8 cellular contexts compared by ENCODE assay signal in genomic region chr2:20012282-20013060, GRCh38. TPM values are rescaled to one million over a fixed set of nuclear protein-coding genes. Genes with fewer than 3 reads are reported as not detected.
DNase-seq lines count a peak whose midpoint lies in the region; ATAC-seq and TF ChIP-seq lines count a peak whose summit lies in the region.

MATN3 (minus strand) TSS chr2:20012668; CDS start chr2:20012631, 37 bp downstream.

- CTCF ChIA-PET in activated naive CD4-positive, alpha-beta T cell treated with anti-CD3 and anti-CD28 coated beads, Interleukin-2, amount 10 ng/mL, durations not matched to agents 7 days and 5 days (lab: Charles Lee) = interaction anchor here (0.9 kb wide), 1 partner anchor 93 kb away, joined by 3 read pairs; no protein-coding TSS in a partner anchor
- CTCF ChIA-PET in WTC11 (lab: Charles Lee) = interaction anchor here (0.6 to 2.8 kb wide), 8 partner anchors 13 to 221 kb away, joined by 3 to 11 read pairs (median 6); partner anchors contain the start of genes LAPTM4A, SDC1 and WDR35

- TF ChIP-seq CTCF in WTC11 (IDR thresholded peaks at IDR 0.05) (no peak), fibroblast of villous mesenchyme (IDR thresholded peaks at IDR 0.05; ENCODE audit: insufficient read depth, low read depth, low read length) (no peak)

- H3K4me3 ChIP-seq in fibroblast of villous mesenchyme (ENCODE audit: low read depth, low read length) (peak within 1 kb of the TSS; percentile 55), neuron (ENCODE audit: low read length) (peak within 1 kb of the TSS; percentile 70)

- peaks cover 12% of the 10 kb centered on the region for H3K4me1 Mint-ChIP-seq in activated naive CD4-positive, alpha-beta T cell treated with anti-CD3 and anti-CD28 coated beads, Interleukin-2, amount 10 ng/mL, durations not matched to agents 7 days and 5 days
- peaks cover 15% of the 10 kb centered on the region for H3K4me1 Mint-ChIP-seq in WTC11

- no peaks in the 10 kb centered on the region for H3K36me3 ChIP-seq in neuron (ENCODE audit: insufficient read depth, low read length)

- peak within 1 kb of the TSS; percentile 100 for H2AFZ ChIP-seq in neuron (ENCODE audit: low read depth, low read length)

- peak within 1 kb of the TSS; percentile 55 for H3K4me3 Mint-ChIP-seq in activated naive CD4-positive, alpha-beta T cell treated with anti-CD3 and anti-CD28 coated beads, Interleukin-2, amount 10 ng/mL, durations not matched to agents 7 days and 5 days
- H3K4me3 Mint-ChIP-seq in WTC11 = peak within 1 kb of the TSS; percentile 79

- no peaks in the 10 kb centered on the region for H3K36me3 Mint-ChIP-seq in activated naive CD4-positive, alpha-beta T cell treated with anti-CD3 and anti-CD28 coated beads, Interleukin-2, amount 10 ng/mL, durations not matched to agents 7 days and 5 days
- peaks cover 3% of the 10 kb centered on the region; the same call in 1 of the 2 replicates for H3K36me3 Mint-ChIP-seq in WTC11

- peaks cover 4% of the 10 kb centered on the region for H3K27me3 ChIP-seq in neuron (ENCODE audit: insufficient read depth, low read length)

- peak; percentile 23 for DNase-seq in activated naive CD4-positive, alpha-beta T cell treated with anti-CD3 and anti-CD28 coated beads, Interleukin-2, amount 10 ng/mL, durations not matched to agents 7 days and 5 days
- no peak for DNase-seq in activated naive CD4-positive, alpha-beta T cell treated with Interleukin-2 at 50 U/mL for 16 hours
- DNase-seq in WTC11 (ENCODE audit: low spot score) (peak; percentile 77), fibroblast of villous mesenchyme (ENCODE audit: low read depth) (peak; percentile 21), cerebellar cortex (ENCODE audit: low spot score) (no peak), NCI-H2081 treated with DMSO at 0.1 percent for 48 hours (lab: John Stamatoyannopoulos, UW) (no peak)

- H3K4me1 ChIP-seq in neuron (ENCODE audit: insufficient read depth, low read length) = peaks cover 12% of the 10 kb centered on the region

- ATAC-seq in WTC11 (peak; percentile 75), HG03565 (IDR thresholded peaks at IDR 0.05; ENCODE audit: unreplicated experiment) (no peak)

- no peaks in the 10 kb centered on the region for H3K9me3 Mint-ChIP-seq in activated naive CD4-positive, alpha-beta T cell treated with anti-CD3 and anti-CD28 coated beads, Interleukin-2, amount 10 ng/mL, durations not matched to agents 7 days and 5 days
- H3K9me3 Mint-ChIP-seq in WTC11 = peaks cover 7% of the 10 kb centered on the region

- peaks cover 3% of the 10 kb centered on the region for H3K9me3 ChIP-seq in neuron (ENCODE audit: low read length)

- no peak within 1 kb of the TSS for H3K27ac Mint-ChIP-seq in activated naive CD4-positive, alpha-beta T cell treated with anti-CD3 and anti-CD28 coated beads, Interleukin-2, amount 10 ng/mL, durations not matched to agents 7 days and 5 days
- H3K27ac Mint-ChIP-seq in WTC11 = no peak within 1 kb of the TSS

- peaks cover 62% of the 10 kb centered on the region for H3K27me3 Mint-ChIP-seq in activated naive CD4-positive, alpha-beta T cell treated with anti-CD3 and anti-CD28 coated beads, Interleukin-2, amount 10 ng/mL, durations not matched to agents 7 days and 5 days
- peaks cover 42% of the 10 kb centered on the region for H3K27me3 Mint-ChIP-seq in WTC11 (ENCODE audit: low read depth)

- POLR2A ChIA-PET in WTC11 (lab: Charles Lee) = interaction anchor here (0.6 to 2.3 kb wide), 4 partner anchors 23 to 325 kb away, joined by 3 to 9 read pairs (median 4); partner anchors contain the start of genes LAPTM4A and WDR35

TF ChIP-seq in WTC11, 78 proteins besides CTCF, POLR2A, EP300 and RAD21 (continues in another document):
- TF ChIP-seq TCF7 (CRISPR knock-in tag; IDR thresholded peaks at IDR 0.05; ENCODE audit: low read depth) (no peak), AR (CRISPR knock-in tag; IDR thresholded peaks at IDR 0.05) (no peak), ETV6 (CRISPR knock-in tag; IDR thresholded peaks at IDR 0.05) (no peak; the same call in 1 of the 2 replicates), NFATC4 (CRISPR knock-in tag; IDR thresholded peaks at IDR 0.05) (no peak), EMX1 (CRISPR knock-in tag; IDR thresholded peaks at IDR 0.05) (no peak), CREM (CRISPR knock-in tag; IDR thresholded peaks at IDR 0.05) (no peak), IRF1 (CRISPR knock-in tag; IDR thresholded peaks at IDR 0.05) (no peak), E2F5 (CRISPR knock-in tag; IDR thresholded peaks at IDR 0.05) (no peak; the same call in 1 of the 2 replicates), FOXP1 (CRISPR knock-in tag; IDR thresholded peaks at IDR 0.05; ENCODE audit: borderline replicate concordance) (no peak), FOXK1 (CRISPR knock-in tag; IDR thresholded peaks at IDR 0.05) (peak; percentile 17; the same call in 1 of the 2 replicates), ZNF423 (CRISPR knock-in tag; IDR thresholded peaks at IDR 0.05) (no peak), ATF6 (CRISPR knock-in tag; IDR thresholded peaks at IDR 0.05) (no peak), ELF4 (CRISPR knock-in tag; IDR thresholded peaks at IDR 0.05; ENCODE audit: low read depth) (no peak), NR3C1 (CRISPR knock-in tag; conservative IDR thresholded peaks at IDR 0.05; ENCODE audit: low read depth) (no peak), GTF2I (CRISPR knock-in tag; conservative IDR thresholded peaks at IDR 0.05) (no peak), GABPB1 (CRISPR knock-in tag; IDR thresholded peaks at IDR 0.05) (peak; percentile 36; the same call in 1 of the 2 replicates)

RNA-seq across cellular contexts. Expression of gene MATN3, which starts in this region (rescaled TPM):
- total RNA-seq in WTC11 (2021) (6.3 to 9.1 TPM (median 8.6 TPM) in 3 replicates), fibroblast of villous mesenchyme (3.0 and 3.9 TPM in 2 replicates)

Comparison
In these comparisons a context has a peak if more than half of its experiments do, and no peak if none do; other contexts are left out.
1. DNase-seq: peak in activated naive CD4-positive, alpha-beta T cell treated with anti-CD3 and anti-CD28 coated beads, Interleukin-2, amount 10 ng/mL, durations not matched to agents 7 days and 5 days (single experiment), WTC11 (single experiment) and fibroblast of villous mesenchyme (single experiment); none in activated naive CD4-positive, alpha-beta T cell treated with Interleukin-2 at 50 U/mL for 16 hours (single experiment), cerebellar cortex (single experiment) and NCI-H2081 treated with DMSO at 0.1 percent for 48 hours (single experiment).